ENCODE assay signal across 12 cellular contexts in the genomic region with DNA sequence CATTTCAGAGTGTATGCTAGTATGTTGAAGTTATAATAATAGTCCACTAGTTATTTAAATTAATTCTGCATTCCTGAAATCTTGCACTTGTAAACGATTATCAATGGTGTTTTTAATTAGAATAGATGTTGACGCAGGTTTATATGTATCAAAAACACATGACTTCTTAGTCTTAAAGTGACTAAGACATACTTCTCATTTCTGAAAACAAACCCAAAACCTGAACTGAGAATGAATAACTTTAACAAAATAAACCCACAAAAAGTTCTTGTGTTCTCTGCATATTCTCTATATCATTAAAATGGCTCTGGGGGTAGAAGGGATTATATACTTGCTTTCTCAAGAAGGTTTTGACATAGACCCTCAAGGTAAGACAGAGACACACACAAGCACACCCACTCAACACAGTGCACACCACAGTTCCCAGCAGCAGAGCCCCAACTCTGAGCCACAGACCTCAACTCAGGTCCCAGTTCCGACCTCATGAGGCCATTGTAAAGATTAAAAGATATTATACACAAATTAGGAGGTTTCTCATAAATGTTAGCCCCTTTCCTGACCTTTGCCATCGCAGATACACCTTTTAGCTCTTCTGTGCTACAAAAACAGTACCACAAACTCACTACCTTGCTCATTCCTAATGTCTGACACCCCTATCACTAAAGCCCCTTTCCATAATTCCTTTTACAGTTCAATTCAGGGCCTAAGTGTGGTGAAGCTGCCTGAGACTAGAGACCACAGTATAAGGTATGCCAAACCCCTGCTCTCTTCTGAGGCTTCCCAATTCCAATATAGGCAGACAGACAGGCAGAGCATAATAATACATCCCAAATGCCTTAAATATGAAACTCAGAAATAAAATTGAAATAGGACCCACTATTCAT.
DNase-seq lines count a peak whose midpoint lies in the region; ATAC-seq, FAIRE-seq and TF ChIP-seq lines count a peak whose summit lies in the region.
"Had no signal": no experiment of that assay in that cellular context is flagged by ENCODE, and none has a peak within 500 bp of the region (broad histone marks: within the 10 kb centered on the region; RNA-seq: fewer than 3 reads in every experiment).

No MANE protein-coding gene starts in this region.

- no peak for TF ChIP-seq CTCF in AG10803 (conservative IDR thresholded peaks at IDR 0.05; ENCODE audit: low read length)
- TF ChIP-seq CTCF in GM12878 (IDR thresholded peaks at IDR 0.05 in 2 of 3, conservative IDR thresholded peaks at IDR 0.05 in 1 of 3; ENCODE audit: control insufficient read depth in 2 of 3, extremely low read depth in 1 of 3, insufficient read depth in 1 of 3, low read depth in 3 of 3, low read length in 3 of 3), result no peak
- no peak for TF ChIP-seq CTCF in CD14-positive monocyte (IDR thresholded peaks at IDR 0.05)
- no peak for TF ChIP-seq CTCF in foreskin keratinocyte (conservative IDR thresholded peaks at IDR 0.05)

- H3K4me1 ChIP-seq in GM12878 (ENCODE audit: control insufficient read depth, insufficient read depth, low read length) (no peaks in the 10 kb centered on the region; the same call in 1 of the 2 replicates), foreskin keratinocyte (no peaks in the 10 kb centered on the region)
- H3K4me1 ChIP-seq: BE2C had no signal

- no peak overlapping the region for H2AFZ ChIP-seq in GM12878 (ENCODE audit: control insufficient read depth, low read depth, low read length)

- no TSS peak for BruUV-seq in GM12878 (replicated peaks; lab: Mats Ljungman, UMichigan)

- no peaks in the 10 kb centered on the region for H3K27me3 Mint-ChIP-seq in CD14-positive monocyte (ENCODE audit: low read depth in 3 of 3)

- H3K4me1 Mint-ChIP-seq in CD14-positive monocyte, result no peaks in the 10 kb centered on the region

- FAIRE-seq in GM12878 (lab: Jason Lieb, UNC), result no peak
- FAIRE-seq: frontal cortex, K562 had no signal

- TF ChIP-seq RAD21 in GM12878 (IDR thresholded peaks at IDR 0.05; ENCODE audit: insufficient read depth, low read depth, low read length), result no peak

- ATAC-seq in GM19351 (IDR thresholded peaks at IDR 0.05; ENCODE audit: unreplicated experiment), result peak; percentile 48
- ATAC-seq in HG03159 (IDR thresholded peaks at IDR 0.05; ENCODE audit: unreplicated experiment), result peak; percentile 60
- peak; percentile 52 for ATAC-seq in GM12878
- no peak for ATAC-seq in foreskin keratinocyte
- ATAC-seq: K562 had no signal

- peaks cover 0 to 6% (median 3%) of the 10 kb centered on the region in 7 donors for H3K9me3 Mint-ChIP-seq in CD14-positive monocyte

- TF ChIP-seq EP300 in GM12878 (IDR thresholded peaks at IDR 0.05; ENCODE audit: borderline replicate concordance in 1 of 2, control insufficient read depth in 1 of 2, low read depth in 2 of 2, low read length in 2 of 2), result no peak

- in situ Hi-C loops in GM12878 (cut with MboI), result no loop called here

- SMC1A ChIA-PET in GM12878 (lab: Charles Lee; ENCODE audit: uncharacterized antibody, unreplicated experiment), result interaction anchor here (0.6 kb wide), 1 partner anchor 35 kb away, joined by 3 read pairs; no protein-coding TSS in a partner anchor

- peak; percentile 11 for DNase-seq in AG10803 (ENCODE audit: low read depth)
- DNase-seq in GM12878 (ENCODE audit: low read depth, low spot score), result no peak
- DNase-seq in CD14-positive monocyte (ENCODE audit: low spot score), result no peak
- DNase-seq in foreskin keratinocyte, result no peak
- no peak for DNase-seq in NCI-H146 treated with DMSO at 0.1 percent for 48 hours (lab: John Stamatoyannopoulos, UW; ENCODE audit: unreplicated experiment)
- DNase-seq in cerebellum (ENCODE audit: low spot score), result no peak
- DNase-seq: BE2C, NCI-H2171 treated with DMSO at 0.1 percent for 48 hours had no signal

- H3K27ac ChIP-seq in GM12878 (ENCODE audit: control insufficient read depth, insufficient read depth) (no peak overlapping the region), foreskin keratinocyte (no peak overlapping the region)

- H4K20me1 ChIP-seq in GM12878 (ENCODE audit: control insufficient read depth, insufficient read depth), result no peaks in the 10 kb centered on the region

- H3K36me3 ChIP-seq in GM12878 (ENCODE audit: control insufficient read depth in 2 of 2, insufficient read depth in 2 of 2, low read length in 1 of 2), result no peaks in the 10 kb centered on the region
- H3K36me3 ChIP-seq: BE2C had no signal

- no peaks in the 10 kb centered on the region for H3K36me3 Mint-ChIP-seq in CD14-positive monocyte

- H3K4me2 ChIP-seq in GM12878 (ENCODE audit: control insufficient read depth, insufficient read depth), result no peak overlapping the region

- no peak overlapping the region for H3K9ac ChIP-seq in GM12878 (ENCODE audit: control insufficient read depth, insufficient read depth, low read length)

- TF ChIP-seq POLR2A in GM12878 (IDR thresholded peaks at IDR 0.05; ENCODE audit: low read depth, low read length), result no peak

- intact Hi-C loops in GM12878 (cut with micrococcal nuclease; ENCODE audit: unreplicated experiment) (no loop called here), CD14-positive monocyte (cut with micrococcal nuclease) (no loop called here)

- no peak overlapping the region for H3K27ac Mint-ChIP-seq in CD14-positive monocyte

- H3K27me3 ChIP-seq in GM12878 (replicated peaks in 1 of 2; ENCODE audit: control insufficient read depth in 2 of 2, insufficient read depth in 2 of 2, low read length in 1 of 2) (no peaks in the 10 kb centered on the region), foreskin keratinocyte (no peaks in the 10 kb centered on the region)
- H3K27me3 ChIP-seq: BE2C had no signal

- POLR2A ChIA-PET in GM12878 (lab: Charles Lee), result interaction anchor here (0.6 kb wide), 1 partner anchor 17 kb away, joined by 4 read pairs; no protein-coding TSS in a partner anchor

- H3K4me3 ChIP-seq in AG10803 (ENCODE audit: low read length) (no peak overlapping the region), GM12878 (no peak overlapping the region)
- H3K4me3 ChIP-seq: K562 had no signal

- RAD21 ChIA-PET in GM12878 (lab: Charles Lee; ENCODE audit: unreplicated experiment), result no interaction called here

- WGBS in GM12878 (ENCODE audit: insufficient coverage, insufficient replicate concordance, low lambda C conversion rate, missing lambda C conversion rate), result 25% methylated on average over 4 of the region's 4 CpGs

- no peaks in the 10 kb centered on the region for H3K9me3 ChIP-seq in GM12878 (replicated peaks; ENCODE audit: control insufficient read depth, insufficient read depth, low read length)
- H3K9me3 ChIP-seq: BE2C had no signal

- no peaks in the 10 kb centered on the region for H3K79me2 ChIP-seq in GM12878 (ENCODE audit: control insufficient read depth, insufficient read depth, low read length)

- CTCF ChIA-PET in GM12878 (lab: Yijun Ruan, JAX), result no interaction called here

- H3K4me3 Mint-ChIP-seq in CD14-positive monocyte, result no peak overlapping the region

TF ChIP-seq in GM12878, 131 proteins besides CTCF, POLR2A, EP300 and RAD21 (continues in another document):
- TF ChIP-seq YBX1 (IDR thresholded peaks at IDR 0.05), result no peak
- no peak for TF ChIP-seq ATF7 (IDR thresholded peaks at IDR 0.05; ENCODE audit: low read depth)
- TF ChIP-seq PRDM15 (CRISPR knock-in tag; IDR thresholded peaks at IDR 0.05), result no peak
- no peak for TF ChIP-seq ZSCAN29 (IDR thresholded peaks at IDR 0.05)
- no peak for TF ChIP-seq RFX5 (IDR thresholded peaks at IDR 0.05; ENCODE audit: low read depth, low read length)
- TF ChIP-seq RBBP5 (conservative IDR thresholded peaks at IDR 0.05), result no peak
- no peak for TF ChIP-seq ETV6 (conservative IDR thresholded peaks at IDR 0.05 in 1 of 2, IDR thresholded peaks at IDR 0.05 in 1 of 2; ENCODE audit: borderline replicate concordance in 1 of 2, low read depth in 1 of 2)
- TF ChIP-seq, protein P1, sequence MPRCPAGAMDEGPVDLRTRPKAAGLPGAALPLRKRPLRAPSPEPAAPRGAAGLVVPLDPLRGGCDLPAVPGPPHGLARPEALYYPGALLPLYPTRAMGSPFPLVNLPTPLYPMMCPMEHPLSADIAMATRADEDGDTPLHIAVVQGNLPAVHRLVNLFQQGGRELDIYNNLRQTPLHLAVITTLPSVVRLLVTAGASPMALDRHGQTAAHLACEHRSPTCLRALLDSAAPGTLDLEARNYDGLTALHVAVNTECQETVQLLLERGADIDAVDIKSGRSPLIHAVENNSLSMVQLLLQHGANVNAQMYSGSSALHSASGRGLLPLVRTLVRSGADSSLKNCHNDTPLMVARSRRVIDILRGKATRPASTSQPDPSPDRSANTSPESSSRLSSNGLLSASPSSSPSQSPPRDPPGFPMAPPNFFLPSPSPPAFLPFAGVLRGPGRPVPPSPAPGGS (IDR thresholded peaks at IDR 0.05; ENCODE audit: borderline replicate concordance, insufficient read depth, low read depth, low read length, poor library complexity, severe bottlenecking), result no peak
- TF ChIP-seq NR2C1 (IDR thresholded peaks at IDR 0.05), result no peak
- TF ChIP-seq PAX5 (IDR thresholded peaks at IDR 0.05; ENCODE audit: borderline replicate concordance, low read depth, low read length), result no peak
- TF ChIP-seq ESRRA (IDR thresholded peaks at IDR 0.05; ENCODE audit: low read length), result no peak
- no peak for TF ChIP-seq SUPT20H (IDR thresholded peaks at IDR 0.05; ENCODE audit: borderline replicate concordance, control insufficient read depth, low read depth, low read length)
